In genomic region chr9:114016629-114017423, GRCh38 we compare ENCODE assay signal across 19 cellular contexts.
DNase-seq lines count a peak whose midpoint lies in the region; ATAC-seq and TF ChIP-seq lines count a peak whose summit lies in the region.
"Had no signal": no experiment of that assay in that cellular context is flagged by ENCODE, and none has a peak within 500 bp of the region (broad histone marks: within the 10 kb centered on the region; RNA-seq: fewer than 3 reads in every experiment).

No MANE protein-coding gene starts in this region.

- H3K79me2 ChIP-seq in osteoblast (ENCODE audit: insufficient read depth, low read length), result no peaks in the 10 kb centered on the region

- no peak overlapping the region for H2AFZ ChIP-seq in osteoblast (ENCODE audit: low read length)

- peaks cover 35% of the 10 kb centered on the region for H3K36me3 Mint-ChIP-seq in endothelial cell (ENCODE audit: low read depth, unreplicated experiment)
- H3K36me3 Mint-ChIP-seq in CD4-positive, alpha-beta memory T cell, result peaks cover 0 to 2% of the 10 kb centered on the region in 2 donors
- H3K36me3 Mint-ChIP-seq: CD4-positive, CD25-positive, alpha-beta regulatory T cell had no signal

- H3K4me2 ChIP-seq in osteoblast (ENCODE audit: insufficient read depth, low read length), result no peak overlapping the region

- DNase-seq in activated effector memory CD4-positive, alpha-beta T cell treated with anti-CD3 and anti-CD28 coated beads, Interleukin-2, amount 50 U/mL, for 16 hours, result peak; percentile 38
- DNase-seq in activated effector memory CD4-positive, alpha-beta T cell treated with Interleukin-2 at 50 U/mL for 16 hours, result no peak
- DNase-seq in endothelial cell (ENCODE audit: low spot score) (peak; percentile 1), osteoblast (ENCODE audit: insufficient read length, low spot score, missing footprints) (peak; percentile 35), vagina (ENCODE audit: extremely low spot score in 2 of 2) (peak; percentile 67 to 79)
- DNase-seq in CD4-positive, alpha-beta memory T cell, result no peak
- DNase-seq: activated naive CD4-positive, alpha-beta T cell; CD4-positive, CD25-positive, alpha-beta regulatory T cell; effector CD8-positive, alpha-beta T cell; midbrain; NCI-H1105 treated with DMSO at 0.1 percent for 48 hours; psoas muscle; stimulated activated CD4-positive, alpha-beta T cell treated with anti-CD3 and anti-CD28 coated beads, Interleukin-4, amount 100 ng/mL, for 4 hours had no signal

- H3K27me3 Mint-ChIP-seq in endothelial cell (ENCODE audit: unreplicated experiment), result no peaks in the 10 kb centered on the region
- peaks cover 0 to 4% of the 10 kb centered on the region in 2 donors for H3K27me3 Mint-ChIP-seq in CD4-positive, alpha-beta memory T cell

- no peaks in the 10 kb centered on the region for H3K4me1 Mint-ChIP-seq in endothelial cell (ENCODE audit: unreplicated experiment)
- no peaks in the 10 kb centered on the region for H3K4me1 Mint-ChIP-seq in CD4-positive, alpha-beta memory T cell
- H3K4me1 Mint-ChIP-seq: CD4-positive, CD25-positive, alpha-beta regulatory T cell had no signal

- no peak overlapping the region for H3K4me3 ChIP-seq in osteoblast (ENCODE audit: insufficient read depth, low read length)
- no peak overlapping the region for H3K4me3 ChIP-seq in vagina
- H3K4me3 ChIP-seq in CD4-positive, alpha-beta memory T cell (ENCODE audit: low read length in 2 of 2), result no peak overlapping the region
- H3K4me3 ChIP-seq: psoas muscle, SK-N-MC had no signal

- H4K20me1 ChIP-seq in osteoblast (ENCODE audit: insufficient read depth, low read length), result no peaks in the 10 kb centered on the region

- H3K9me3 Mint-ChIP-seq in endothelial cell (ENCODE audit: unreplicated experiment), result no peaks in the 10 kb centered on the region
- peaks cover 0 to 15% (median 2%) of the 10 kb centered on the region in 8 donors for H3K9me3 Mint-ChIP-seq in CD4-positive, alpha-beta memory T cell
- H3K9me3 Mint-ChIP-seq: T-helper 2 cell treated with Interferon-gamma antibody and Interleukin-4, amounts not matched to agents 5 μg/mL and 100 μg/mL, for 36 hours had no signal

- TF ChIP-seq POLR2A in vagina (IDR thresholded peaks at IDR 0.05), result no peak

- POLR2A ChIA-PET in CD4-positive, alpha-beta memory T cell (lab: Charles Lee; ENCODE audit: partially characterized antibody), result no interaction called here

- TF ChIP-seq CTCF in endothelial cell (IDR thresholded peaks at IDR 0.05; ENCODE audit: unreplicated experiment) (no peak), osteoblast (IDR thresholded peaks at IDR 0.05; ENCODE audit: extremely low read depth, low read depth, low read length) (no peak), vagina (IDR thresholded peaks at IDR 0.05) (no peak)

- H3K36me3 ChIP-seq in osteoblast (ENCODE audit: insufficient read depth, low read length) (peaks cover 17% of the 10 kb centered on the region), vagina (peaks cover 0 to 15% of the 10 kb centered on the region in 2 donors)
- no peaks in the 10 kb centered on the region for H3K36me3 ChIP-seq in CD4-positive, alpha-beta memory T cell (ENCODE audit: insufficient read depth, low read length)

- ATAC-seq in HG02885 (IDR thresholded peaks at IDR 0.05; ENCODE audit: poor library complexity, unreplicated experiment) (no peak), GM18517 (IDR thresholded peaks at IDR 0.05; ENCODE audit: unreplicated experiment) (no peak)
- ATAC-seq: left colon, psoas muscle, WTC11 had no signal

- H3K4me3 Mint-ChIP-seq in endothelial cell (ENCODE audit: unreplicated experiment), result no peak overlapping the region
- no peak overlapping the region for H3K4me3 Mint-ChIP-seq in CD4-positive, alpha-beta memory T cell
- H3K4me3 Mint-ChIP-seq: CD4-positive, CD25-positive, alpha-beta regulatory T cell; T-helper 2 cell treated with Interferon-gamma antibody and Interleukin-4, amounts not matched to agents 5 μg/mL and 100 μg/mL, for 36 hours; WTC11 had no signal

- H3K27me3 ChIP-seq in osteoblast (ENCODE audit: insufficient read depth, low read length) (no peaks in the 10 kb centered on the region), vagina (no peaks in the 10 kb centered on the region)
- no peaks in the 10 kb centered on the region for H3K27me3 ChIP-seq in CD4-positive, alpha-beta memory T cell (ENCODE audit: insufficient read depth, low read length)

- no peak overlapping the region for H3K27ac Mint-ChIP-seq in endothelial cell (ENCODE audit: unreplicated experiment)
- H3K27ac Mint-ChIP-seq in CD4-positive, alpha-beta memory T cell, result no peak overlapping the region
- H3K27ac Mint-ChIP-seq: CD4-positive, CD25-positive, alpha-beta regulatory T cell; T-helper 2 cell treated with Interferon-gamma antibody and Interleukin-4, amounts not matched to agents 5 μg/mL and 100 μg/mL, for 36 hours; WTC11 had no signal

- no peak overlapping the region for H3K27ac ChIP-seq in osteoblast (ENCODE audit: low read depth, low read length)
- H3K27ac ChIP-seq in vagina, result no peak overlapping the region
- H3K27ac ChIP-seq in CD4-positive, alpha-beta memory T cell (ENCODE audit: low read depth, low read length), result no peak overlapping the region
- H3K27ac ChIP-seq: psoas muscle, SK-N-MC had no signal

- CTCF ChIA-PET in CD4-positive, alpha-beta memory T cell (lab: Charles Lee; ENCODE audit: partially characterized antibody), result no interaction called here

- H3K4me1 ChIP-seq in osteoblast (ENCODE audit: insufficient read depth, low read length) (no peaks in the 10 kb centered on the region), vagina (no peaks in the 10 kb centered on the region)
- no peaks in the 10 kb centered on the region for H3K4me1 ChIP-seq in CD4-positive, alpha-beta memory T cell (ENCODE audit: insufficient read depth, low read length)
- H3K4me1 ChIP-seq: psoas muscle had no signal

- H3K9me3 ChIP-seq in osteoblast (ENCODE audit: low read depth, low read length), result no peaks in the 10 kb centered on the region
- no peaks in the 10 kb centered on the region for H3K9me3 ChIP-seq in vagina
- H3K9me3 ChIP-seq in CD4-positive, alpha-beta memory T cell (ENCODE audit: control insufficient read depth in 1 of 2, low read length in 2 of 2), result no peaks in the 10 kb centered on the region

- intact Hi-C loops in vagina (cut with DNase I), result no loop called here
- intact Hi-C loops in CD4-positive, alpha-beta memory T cell (cut with micrococcal nuclease), result no loop called here

Comparison
In these comparisons a context has a peak if more than half of its experiments do, and no peak if none do; other contexts are left out.
1. DNase-seq: peak in activated effector memory CD4-positive, alpha-beta T cell treated with anti-CD3 and anti-CD28 coated beads, Interleukin-2, amount 50 U/mL, for 16 hours (single experiment), endothelial cell (single experiment), osteoblast (single experiment) and vagina (2 of 2); none in activated effector memory CD4-positive, alpha-beta T cell treated with Interleukin-2 at 50 U/mL for 16 hours (single experiment) and CD4-positive, alpha-beta memory T cell (0 of 5).